Comparison of ENCODE assay signal across 17 cellular contexts in the genomic region with DNA sequence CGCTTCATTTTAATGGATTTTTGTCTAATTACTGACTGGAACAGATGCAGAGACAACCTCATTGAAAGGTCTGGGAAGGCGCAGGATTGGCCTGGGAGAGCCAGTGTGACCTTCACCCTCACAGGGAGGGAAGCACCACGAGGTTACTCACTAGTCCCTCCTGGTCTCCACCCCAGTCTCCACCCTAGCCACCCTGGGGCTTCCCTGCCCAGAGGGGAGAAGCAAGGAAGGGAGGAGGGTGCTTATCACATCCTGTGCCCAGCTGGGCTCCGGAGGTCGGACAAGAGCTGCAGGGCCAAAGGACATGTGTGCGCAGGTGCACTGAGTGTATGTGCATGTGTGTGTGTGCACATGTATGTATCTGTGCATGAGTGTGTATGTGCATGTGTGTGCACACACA.
DNase-seq lines count a peak whose midpoint lies in the region; ATAC-seq and TF ChIP-seq lines count a peak whose summit lies in the region.
"Had no signal": no experiment of that assay in that cellular context is flagged by ENCODE, and none has a peak within 500 bp of the region (broad histone marks: within the 10 kb centered on the region; RNA-seq: fewer than 3 reads in every experiment).

No MANE protein-coding gene starts in this region.

- CTCF ChIA-PET in HEK293 (lab: Yijun Ruan, JAX): interaction anchor here (0.7 kb wide), 1 partner anchor 100 kb away, joined by 4 read pairs; no protein-coding TSS in a partner anchor

- H4K20me1 ChIP-seq in BLaER1 treated with 17β-estradiol and CSF1 and Interleukin-3, amounts not matched to agents 10 nM and 100 nM: no peaks in the 10 kb centered on the region

- no peak for TF ChIP-seq CTCF in HEK293 (tag by site-specific recombination; IDR thresholded peaks at IDR 0.05)
- no peak for TF ChIP-seq CTCF in nephron (IDR thresholded peaks at IDR 0.05; ENCODE audit: unreplicated experiment in 3 of 3)

- H3K36me3 ChIP-seq in BLaER1 treated with 17β-estradiol and CSF1 and Interleukin-3, amounts not matched to agents 10 nM and 100 nM: no peaks in the 10 kb centered on the region
- no peaks in the 10 kb centered on the region for H3K36me3 ChIP-seq in HEK293 (ENCODE audit: control insufficient read depth in 2 of 2, insufficient read depth in 1 of 2, low read length in 2 of 2)
- H3K36me3 ChIP-seq: ovary had no signal

- H3K27ac Mint-ChIP-seq in activated naive CD8-positive, alpha-beta T cell treated with anti-CD3 and anti-CD28 coated beads, Interleukin-2, amount 10 ng/mL, durations not matched to agents 7 days and 5 days: peak overlapping the region; percentile 51
- H3K27ac Mint-ChIP-seq in nephron: peak overlapping the region; percentile 21 to 87 (median 63)
- H3K27ac Mint-ChIP-seq: B cell had no signal

- H3K4me3 ChIP-seq in BLaER1 treated with 17β-estradiol and CSF1 and Interleukin-3, amounts not matched to agents 10 nM and 100 nM: no peak overlapping the region
- no peak overlapping the region for H3K4me3 ChIP-seq in HEK293 (ENCODE audit: low read depth, low read length)
- H3K4me3 ChIP-seq: ovary, PC-9 had no signal

- DNase-seq in activated naive CD8-positive, alpha-beta T cell treated with anti-CD3 and anti-CD28 coated beads, Interleukin-2, amount 10 ng/mL, durations not matched to agents 7 days and 5 days: no peak
- DNase-seq in NOMO-1 (lab: John Stamatoyannopoulos, UW; ENCODE audit: unreplicated experiment in 2 of 2): no peak
- DNase-seq in NCI-H2196 (lab: John Stamatoyannopoulos, UW; ENCODE audit: unreplicated experiment): no peak
- DNase-seq: activated CD8-positive, alpha-beta memory T cell treated with anti-CD3 and anti-CD28 coated beads for 24 hours; anterior cingulate cortex; DMS 273 treated with DMSO at 0.1 percent for 48 hours; hypothalamus; kidney glomerular epithelial cell; NCI-H2107; PC-9; stimulated activated CD4-positive, alpha-beta T cell treated with anti-CD3 and anti-CD28 coated beads, Interleukin-4, amount 100 ng/mL, for 24 hours had no signal

- H3K4me3 Mint-ChIP-seq in activated naive CD8-positive, alpha-beta T cell treated with anti-CD3 and anti-CD28 coated beads, Interleukin-2, amount 10 ng/mL, durations not matched to agents 7 days and 5 days: no peak overlapping the region
- H3K4me3 Mint-ChIP-seq in nephron: peak overlapping the region in 1 of 3 experiments; percentile 13
- H3K4me3 Mint-ChIP-seq: B cell had no signal

- peaks cover 75 to 84% (median 83%) of the 10 kb centered on the region in 10 experiments for H3K4me1 ChIP-seq in BLaER1 treated with 17β-estradiol and CSF1 and Interleukin-3, amounts not matched to agents 10 nM and 100 nM
- peaks cover 4% of the 10 kb centered on the region; the same call in 1 of the 2 replicates for H3K4me1 ChIP-seq in HEK293 (ENCODE audit: control insufficient read depth, insufficient read depth, low read length)

- H3K9ac ChIP-seq in BLaER1 treated with 17β-estradiol and CSF1 and Interleukin-3, amounts not matched to agents 10 nM and 100 nM: peak overlapping the region in 4 of 11 experiments; percentile 5 to 52 (median 29); a peak in 4 of 22 replicates

- H3K9me3 ChIP-seq in BLaER1 treated with 17β-estradiol and CSF1 and Interleukin-3, amounts not matched to agents 10 nM and 100 nM (replicated peaks in 1 of 11): peaks cover 6 to 12% (median 11%) of the 10 kb centered on the region in 11 experiments; a peak in 18 of 22 replicates
- H3K9me3 ChIP-seq in HEK293 (ENCODE audit: control insufficient read depth, insufficient read depth, low read depth, low read length): no peaks in the 10 kb centered on the region
- H3K9me3 ChIP-seq: ovary had no signal

- H3K27me3 ChIP-seq in BLaER1 treated with 17β-estradiol and CSF1 and Interleukin-3, amounts not matched to agents 10 nM and 100 nM: no peaks in the 10 kb centered on the region
- H3K27me3 ChIP-seq: ovary had no signal

- H3K4me1 Mint-ChIP-seq in activated naive CD8-positive, alpha-beta T cell treated with anti-CD3 and anti-CD28 coated beads, Interleukin-2, amount 10 ng/mL, durations not matched to agents 7 days and 5 days: peaks cover 10% of the 10 kb centered on the region
- H3K4me1 Mint-ChIP-seq in nephron: peaks cover 54% of the 10 kb centered on the region
- H3K4me1 Mint-ChIP-seq: B cell had no signal

- POLR2A ChIA-PET in HEK293 (lab: Yijun Ruan, JAX): no interaction called here
- POLR2A ChIA-PET in activated naive CD8-positive, alpha-beta T cell treated with anti-CD3 and anti-CD28 coated beads, Interleukin-2, amount 10 ng/mL, durations not matched to agents 7 days and 5 days (lab: Charles Lee): no interaction called here

- H3K9me3 Mint-ChIP-seq in activated naive CD8-positive, alpha-beta T cell treated with anti-CD3 and anti-CD28 coated beads, Interleukin-2, amount 10 ng/mL, durations not matched to agents 7 days and 5 days: peaks cover 2% of the 10 kb centered on the region
- H3K9me3 Mint-ChIP-seq in nephron: peaks cover 11% of the 10 kb centered on the region

- peak overlapping the region; percentile 88 to 100 (median 97) for H3K4me2 ChIP-seq in BLaER1 treated with 17β-estradiol and CSF1 and Interleukin-3, amounts not matched to agents 10 nM and 100 nM
- H3K4me2 ChIP-seq: PC-9 had no signal

- peak overlapping the region in 9 of 11 experiments; percentile 38 to 92 (median 82); a peak in 13 of 22 replicates for H3K27ac ChIP-seq in BLaER1 treated with 17β-estradiol and CSF1 and Interleukin-3, amounts not matched to agents 10 nM and 100 nM
- no peak overlapping the region for H3K27ac ChIP-seq in HEK293 (ENCODE audit: extremely low read depth, low read depth, low read length)
- H3K27ac ChIP-seq: ovary, PC-9 had no signal

- peaks cover 10% of the 10 kb centered on the region for H3K27me3 Mint-ChIP-seq in activated naive CD8-positive, alpha-beta T cell treated with anti-CD3 and anti-CD28 coated beads, Interleukin-2, amount 10 ng/mL, durations not matched to agents 7 days and 5 days
- peaks cover 20% of the 10 kb centered on the region for H3K27me3 Mint-ChIP-seq in nephron (ENCODE audit: low read depth)

- H3K36me3 Mint-ChIP-seq in activated naive CD8-positive, alpha-beta T cell treated with anti-CD3 and anti-CD28 coated beads, Interleukin-2, amount 10 ng/mL, durations not matched to agents 7 days and 5 days: no peaks in the 10 kb centered on the region
- H3K36me3 Mint-ChIP-seq in nephron (ENCODE audit: low read depth): peaks cover 12% of the 10 kb centered on the region

- no peak for ATAC-seq in activated naive CD8-positive, alpha-beta T cell treated with anti-CD3 and anti-CD28 coated beads, Interleukin-2, amount 10 ng/mL, durations not matched to agents 7 days and 5 days (ENCODE audit: low read depth)
- ATAC-seq in HG02623 (IDR thresholded peaks at IDR 0.05; ENCODE audit: unreplicated experiment): no peak

TF ChIP-seq in HEK293, 187 proteins besides CTCF, POLR2A, EP300 and RAD21:
- TF ChIP-seq, protein P1, sequence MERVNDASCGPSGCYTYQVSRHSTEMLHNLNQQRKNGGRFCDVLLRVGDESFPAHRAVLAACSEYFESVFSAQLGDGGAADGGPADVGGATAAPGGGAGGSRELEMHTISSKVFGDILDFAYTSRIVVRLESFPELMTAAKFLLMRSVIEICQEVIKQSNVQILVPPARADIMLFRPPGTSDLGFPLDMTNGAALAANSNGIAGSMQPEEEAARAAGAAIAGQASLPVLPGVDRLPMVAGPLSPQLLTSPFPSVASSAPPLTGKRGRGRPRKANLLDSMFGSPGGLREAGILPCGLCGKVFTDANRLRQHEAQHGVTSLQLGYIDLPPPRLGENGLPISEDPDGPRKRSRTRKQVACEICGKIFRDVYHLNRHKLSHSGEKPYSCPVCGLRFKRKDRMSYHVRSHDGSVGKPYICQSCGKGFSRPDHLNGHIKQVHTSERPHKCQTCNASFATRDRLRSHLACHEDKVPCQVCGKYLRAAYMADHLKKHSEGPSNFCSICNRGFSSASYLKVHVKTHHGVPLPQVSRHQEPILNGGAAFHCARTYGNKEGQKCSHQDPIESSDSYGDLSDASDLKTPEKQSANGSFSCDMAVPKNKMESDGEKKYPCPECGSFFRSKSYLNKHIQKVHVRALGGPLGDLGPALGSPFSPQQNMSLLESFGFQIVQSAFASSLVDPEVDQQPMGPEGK (tag by site-specific recombination; IDR thresholded peaks at IDR 0.05): no peak
- TF ChIP-seq KLF1 (tag by site-specific recombination; IDR thresholded peaks at IDR 0.05) (peak; percentile 64; the same call in 1 of the 2 replicates), ZIC2 (tag by site-specific recombination; IDR thresholded peaks at IDR 0.05) (peak; percentile 40; the same call in 1 of the 2 replicates)
